13 cellular contexts compared by ENCODE assay signal in the genomic region with DNA sequence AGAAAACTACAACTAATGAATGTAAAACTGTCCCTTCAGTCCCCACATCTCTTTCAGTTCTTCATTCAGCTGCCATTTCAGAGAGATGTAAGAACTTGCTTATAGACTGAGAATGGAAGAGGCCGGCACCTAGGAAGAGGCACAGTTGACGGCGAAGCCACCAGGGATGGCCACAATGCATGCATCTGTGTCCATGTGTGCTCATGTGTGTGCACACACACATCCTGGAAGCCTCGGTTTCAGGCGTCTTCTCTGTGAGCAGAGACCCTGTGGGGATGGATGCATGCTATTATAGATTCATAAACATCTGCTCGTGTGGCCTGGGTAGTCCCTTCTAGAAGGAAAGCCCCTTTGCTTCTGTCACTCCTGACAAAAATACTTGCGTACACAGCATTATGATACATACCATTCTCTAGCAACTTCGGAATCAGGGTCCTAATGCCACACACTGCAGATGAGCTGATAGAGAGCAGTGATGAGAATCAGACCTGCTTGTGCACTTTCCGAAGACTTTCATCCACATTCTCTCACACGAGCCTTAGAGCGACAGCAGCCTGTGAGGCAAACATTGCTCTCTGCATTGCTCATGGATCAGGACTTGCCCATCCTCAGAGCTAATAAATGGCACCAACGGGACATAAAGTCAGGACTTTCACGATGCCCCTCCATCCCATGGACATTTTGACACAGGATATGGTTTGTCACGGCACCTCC. TPM values are rescaled to one million over a fixed set of nuclear protein-coding genes. Genes with fewer than 3 reads are reported as not detected.
A peak's percentile ranks its signal among the peaks of the same experiment; 100 is the strongest.
DNase-seq lines count a peak whose midpoint lies in the region; ATAC-seq and TF ChIP-seq lines count a peak whose summit lies in the region.
"Had no signal": no experiment of that assay in that cellular context is flagged by ENCODE, and none has a peak within 500 bp of the region (broad histone marks: within the 10 kb centered on the region; RNA-seq: fewer than 3 reads in every experiment).

No MANE protein-coding gene starts in this region.

- H3K27me3 ChIP-seq in suprapubic skin = peaks cover 4% of the 10 kb centered on the region
- H3K27me3 ChIP-seq: left lung had no signal

- ATAC-seq in GM18508 (IDR thresholded peaks at IDR 0.05; ENCODE audit: insufficient read depth, unreplicated experiment) (peak; percentile 69), GM21381 (IDR thresholded peaks at IDR 0.05; ENCODE audit: unreplicated experiment) (peak; percentile 64), HG03066 (IDR thresholded peaks at IDR 0.05; ENCODE audit: low read depth, unreplicated experiment) (peak; percentile 58)
- ATAC-seq: HepG2, left lung had no signal

- H3K27ac Mint-ChIP-seq in nephron (peak overlapping the region in 2 of 3 experiments; percentile 46 to 67), progenitor cell of endocrine pancreas (no peak overlapping the region)
- H3K27ac Mint-ChIP-seq: activated CD4-positive, alpha-beta memory T cell treated with anti-CD3 and anti-CD28 coated beads for 36 hours; activated T-helper 2 cell treated with anti-CD3 and anti-CD28 coated beads, Interferon-gamma antibody, Interleukin-2, Interleukin-4, amounts not matched to agents 10 μg/mL and 5 μg/mL and 100 μg/mL, durations not matched to agents 14 hours and 24 hours and 36 hours had no signal

- peaks cover 5% of the 10 kb centered on the region for H3K4me1 ChIP-seq in suprapubic skin

- TF ChIP-seq CTCF in nephron (IDR thresholded peaks at IDR 0.05; ENCODE audit: unreplicated experiment in 3 of 3) (no peak), suprapubic skin (IDR thresholded peaks at IDR 0.05) (no peak), progenitor cell of endocrine pancreas (IDR thresholded peaks at IDR 0.05; ENCODE audit: unreplicated experiment) (no peak)

- H3K9me3 ChIP-seq in suprapubic skin = no peaks in the 10 kb centered on the region
- H3K9me3 ChIP-seq: left lung had no signal

- H3K4me3 Mint-ChIP-seq in nephron (no peak overlapping the region), progenitor cell of endocrine pancreas (ENCODE audit: low read depth) (no peak overlapping the region)
- H3K4me3 Mint-ChIP-seq: activated CD4-positive, alpha-beta memory T cell treated with anti-CD3 and anti-CD28 coated beads for 36 hours had no signal

- peaks cover 6% of the 10 kb centered on the region for H3K27me3 Mint-ChIP-seq in nephron (ENCODE audit: low read depth)
- peaks cover 38% of the 10 kb centered on the region for H3K27me3 Mint-ChIP-seq in progenitor cell of endocrine pancreas
- H3K27me3 Mint-ChIP-seq: activated CD4-positive, alpha-beta memory T cell treated with anti-CD3 and anti-CD28 coated beads for 36 hours had no signal

- H3K9me3 Mint-ChIP-seq in nephron (peaks cover 3% of the 10 kb centered on the region), progenitor cell of endocrine pancreas (ENCODE audit: low read depth) (no peaks in the 10 kb centered on the region)
- H3K9me3 Mint-ChIP-seq: activated CD4-positive, alpha-beta memory T cell treated with anti-CD3 and anti-CD28 coated beads for 36 hours; activated T-helper 2 cell treated with anti-CD3 and anti-CD28 coated beads, Interferon-gamma antibody, Interleukin-2, Interleukin-4, amounts not matched to agents 10 μg/mL and 5 μg/mL and 100 μg/mL, durations not matched to agents 14 hours and 24 hours and 36 hours had no signal

- H3K4me1 Mint-ChIP-seq in nephron (peaks cover 62% of the 10 kb centered on the region), progenitor cell of endocrine pancreas (ENCODE audit: low read depth) (peaks cover 4% of the 10 kb centered on the region)

- H3K36me3 Mint-ChIP-seq in nephron (ENCODE audit: low read depth) = no peaks in the 10 kb centered on the region
- H3K36me3 Mint-ChIP-seq in progenitor cell of endocrine pancreas (ENCODE audit: insufficient read depth) = no peaks in the 10 kb centered on the region
- H3K36me3 Mint-ChIP-seq: activated CD4-positive, alpha-beta memory T cell treated with anti-CD3 and anti-CD28 coated beads for 36 hours had no signal

- no peaks in the 10 kb centered on the region for H3K36me3 ChIP-seq in suprapubic skin
- H3K36me3 ChIP-seq: left lung had no signal

- no peak for TF ChIP-seq EP300 in suprapubic skin (IDR thresholded peaks at IDR 0.05)

- TF ChIP-seq POLR2A in suprapubic skin (IDR thresholded peaks at IDR 0.05) = no peak

- DNase-seq in suprapubic skin (ENCODE audit: low spot score in 2 of 2) = no peak
- no peak for DNase-seq in progenitor cell of endocrine pancreas (ENCODE audit: low spot score, unreplicated experiment)
- DNase-seq in stimulated activated CD4-positive, alpha-beta T cell treated with anti-CD3 and anti-CD28 coated beads, Interleukin-4, amount 100 ng/mL, for 24 hours = no peak
- DNase-seq in anterior cingulate cortex (lab: John Stamatoyannopoulos, UW) = no peak
- DNase-seq: left lung had no signal

- no peak overlapping the region for H3K4me3 ChIP-seq in suprapubic skin
- H3K4me3 ChIP-seq: left lung had no signal

- no peak overlapping the region for H3K27ac ChIP-seq in suprapubic skin
- H3K27ac ChIP-seq: left lung had no signal

- WGBS in suprapubic skin = 79% methylated on average over 14 of the region's 14 CpGs

RNA-seq across cellular contexts. Expression of a gene that starts 12.4 kb away (rescaled TPM):
- total RNA-seq in suprapubic skin = 1 to 10 TPM in 1 of 4 donors, under 1 TPM in 1, not detected in 2; 0.19 to 1.4 TPM
- total RNA-seq in progenitor cell of endocrine pancreas = 0.53 TPM in 1 of 2 replicates, not detected in the other
- total RNA-seq: HepG2, left lung, ureter had no signal

RNA-seq across cellular contexts. Expression of a gene that starts 17.7 kb away (rescaled TPM):
- total RNA-seq in suprapubic skin (1 to 10 TPM; 2.1 to 8.5 (median 4.7) TPM), progenitor cell of endocrine pancreas (7.0 and 7.2 TPM in 2 replicates)

RNA-seq across cellular contexts. Expression of a gene that starts 21.2 kb away (rescaled TPM):
- total RNA-seq in suprapubic skin (10 to 100 TPM in 2 of 4 donors, 1 to 10 TPM in 2; 6.7 to 11.1 (median 9.5) TPM), progenitor cell of endocrine pancreas (10.0 and 10.3 TPM in 2 replicates)

RNA-seq across cellular contexts. Expression of a gene that starts 33.4 kb away (rescaled TPM):
- total RNA-seq in suprapubic skin (10 to 100 TPM; 12.3 to 27.4 (median 24.7) TPM), progenitor cell of endocrine pancreas (11.1 TPM in 2 replicates)

RNA-seq across cellular contexts. Expression of a gene that starts 43.5 kb away (rescaled TPM):
- total RNA-seq in suprapubic skin = 1 to 10 TPM; 5.1 to 8.4 (median 7.2) TPM
- total RNA-seq in progenitor cell of endocrine pancreas = 17.6 and 19.6 TPM in 2 replicates
